In genomic region chr10:22321831-22322662, GRCh38 we compare ENCODE assay signal across 9 cellular contexts. TPM values are rescaled to one million over a fixed set of nuclear protein-coding genes. Genes with fewer than 3 reads are reported as not detected.
DNase-seq lines count a peak whose midpoint lies in the region; ATAC-seq, FAIRE-seq and TF ChIP-seq lines count a peak whose summit lies in the region.
"Had no signal": no experiment of that assay in that cellular context is flagged by ENCODE, and none has a peak within 500 bp of the region (broad histone marks: within the 10 kb centered on the region; RNA-seq: fewer than 3 reads in every experiment).

No MANE protein-coding gene starts in this region.

- WGBS in urinary bladder, result 2% methylated on average over 79 of the region's 82 CpGs

- peaks cover 38 to 58% (median 38%) of the 10 kb centered on the region in 3 donors for H3K4me1 Mint-ChIP-seq in naive B cell

- peak; percentile 3 to 9 for ATAC-seq in naive B cell (ENCODE audit: low read depth in 2 of 2)
- no peak for ATAC-seq in GM18502 (IDR thresholded peaks at IDR 0.05; ENCODE audit: poor library complexity, unreplicated experiment)

- CTCF ChIA-PET in endothelial cell of umbilical vein (lab: Charles Lee), result interaction anchor here (1.0 to 1.6 kb wide), 3 partner anchors 18 to 826 kb away, joined by 4 to 7 read pairs (median 6); no protein-coding TSS in a partner anchor

- BruUV-seq in endothelial cell of umbilical vein (replicated peaks; lab: Mats Ljungman, UMichigan), result TSS peak; percentile 2

- H3K9me3 Mint-ChIP-seq in naive B cell, result peaks cover 0 to 4% (median 0%) of the 10 kb centered on the region in 7 donors

- H2AFZ ChIP-seq in endothelial cell of umbilical vein (ENCODE audit: low read depth, low read length), result no peak overlapping the region

- peaks cover 0 to 7% of the 10 kb centered on the region in 2 donors for H3K36me3 Mint-ChIP-seq in naive B cell

- H3K4me1 ChIP-seq in endothelial cell of umbilical vein (ENCODE audit: control insufficient read depth, extremely low read depth, insufficient read depth, low read length) (peaks cover 29% of the 10 kb centered on the region), urinary bladder (ENCODE audit: insufficient read depth) (no peaks in the 10 kb centered on the region)

- no peak for FAIRE-seq in endothelial cell of umbilical vein (lab: Jason Lieb, UNC)

- H3K27ac Mint-ChIP-seq in naive B cell, result peak overlapping the region; percentile 70 to 94 (median 92)

- dilution Hi-C loops in endothelial cell of umbilical vein (cut with MboI; ENCODE audit: extremely low pct_ligation_motif_present, low sequenced_read_pairs), result no loop called here

- TF ChIP-seq POLR2A in endothelial cell of umbilical vein (IDR thresholded peaks at IDR 0.05; ENCODE audit: low read depth, low read length), result no peak

- H3K9me1 ChIP-seq in endothelial cell of umbilical vein (replicated peaks; ENCODE audit: control insufficient read depth, extremely low read depth, insufficient read depth, low read length), result no peaks in the 10 kb centered on the region

- no peaks in the 10 kb centered on the region for H3K9me3 ChIP-seq in WERI-Rb-1 (ENCODE audit: severe bottlenecking)
- H3K9me3 ChIP-seq in endothelial cell of umbilical vein (replicated peaks; ENCODE audit: control insufficient read depth, insufficient read depth, low read length), result no peaks in the 10 kb centered on the region

- H3K4me3 Mint-ChIP-seq in naive B cell, result peak overlapping the region; percentile 89 to 96 (median 92)

- H4K20me1 ChIP-seq in endothelial cell of umbilical vein (replicated peaks; ENCODE audit: control insufficient read depth, extremely low read depth, insufficient read depth, low read length), result peaks cover 10% of the 10 kb centered on the region

- POLR2A ChIA-PET in endothelial cell of umbilical vein (lab: Charles Lee), result no interaction called here

- peak overlapping the region; percentile 35 for H3K9ac ChIP-seq in endothelial cell of umbilical vein (replicated peaks; ENCODE audit: extremely low read depth, insufficient read depth, low read length)

- H3K36me3 ChIP-seq in WERI-Rb-1, result peaks cover 7% of the 10 kb centered on the region
- H3K36me3 ChIP-seq in endothelial cell of umbilical vein (ENCODE audit: control insufficient read depth in 2 of 2, extremely low read depth in 1 of 2, insufficient read depth in 2 of 2, low read length in 2 of 2), result no peaks in the 10 kb centered on the region
- H3K36me3 ChIP-seq in urinary bladder (ENCODE audit: insufficient read depth), result no peaks in the 10 kb centered on the region

- H3K4me3 ChIP-seq in WERI-Rb-1 (ENCODE audit: low read depth, low read length), result peak overlapping the region; percentile 80
- peak overlapping the region; percentile 40 to 96 (median 54) for H3K4me3 ChIP-seq in endothelial cell of umbilical vein (replicated peaks in 1 of 3; ENCODE audit: insufficient read depth in 1 of 3, low read depth in 1 of 3, low read length in 3 of 3)
- H3K4me3 ChIP-seq in urinary bladder (ENCODE audit: low read depth, low read length), result peak overlapping the region; percentile 92

- H3K79me2 ChIP-seq in endothelial cell of umbilical vein (ENCODE audit: control insufficient read depth, insufficient read depth, low read length), result no peaks in the 10 kb centered on the region

- H3K27ac ChIP-seq in WERI-Rb-1, result no peak overlapping the region
- H3K27ac ChIP-seq in endothelial cell of umbilical vein (ENCODE audit: insufficient read depth, low read depth, low read length), result no peak overlapping the region
- H3K27ac ChIP-seq in urinary bladder (ENCODE audit: low read depth), result no peak overlapping the region

- intact Hi-C loops in endothelial cell of umbilical vein (cut with micrococcal nuclease), result loop anchor here (1.0 to 10.0 kb wide), 3 partner anchors 19 to 797 kb away; partner anchors contain the start of gene SKIDA1

- no peak for TF ChIP-seq CTCF in WERI-Rb-1 (IDR thresholded peaks at IDR 0.05; ENCODE audit: low read depth, low read length)
- no peak for TF ChIP-seq CTCF in endothelial cell of umbilical vein (IDR thresholded peaks at IDR 0.05; ENCODE audit: extremely low read depth in 1 of 2, insufficient read depth in 1 of 2, low read depth in 1 of 2, low read length in 2 of 2)

- H3K27me3 Mint-ChIP-seq in naive B cell, result peaks cover 0 to 5% (median 0%) of the 10 kb centered on the region in 3 donors

- H3K4me2 ChIP-seq in endothelial cell of umbilical vein (ENCODE audit: insufficient read depth, low read length), result peak overlapping the region; percentile 35

- peak; percentile 54 for DNase-seq in activated T-cell treated with anti-CD3 and anti-CD28 coated beads, Interleukin-2, amount 50 U/mL, for 1 hour
- no peak for DNase-seq in activated T-cell treated with anti-CD3 and anti-CD28 coated beads for 4 hours
- DNase-seq in WERI-Rb-1, result no peak
- DNase-seq in endothelial cell of umbilical vein (ENCODE audit: low read depth, low spot score), result peak; percentile 39
- no peak for DNase-seq in naive B cell
- DNase-seq in DMS153 treated with DMSO at 0.1 percent for 48 hours (lab: John Stamatoyannopoulos, UW; ENCODE audit: unreplicated experiment), result no peak

- H3K27me3 ChIP-seq in WERI-Rb-1 (ENCODE audit: insufficient read depth, low read depth, severe bottlenecking), result no peaks in the 10 kb centered on the region
- H3K27me3 ChIP-seq in endothelial cell of umbilical vein (ENCODE audit: control insufficient read depth in 2 of 2, insufficient read depth in 2 of 2, low read length in 2 of 2), result peaks cover 23 to 32% of the 10 kb centered on the region in 2 experiments

TF ChIP-seq in endothelial cell of umbilical vein, 7 proteins besides CTCF, POLR2A, EP300 and RAD21:
- TF ChIP-seq MAX (IDR thresholded peaks at IDR 0.05; ENCODE audit: insufficient read depth, insufficient read length) (no peak), FOS (IDR thresholded peaks at IDR 0.05; ENCODE audit: borderline replicate concordance, insufficient read depth, low read length) (no peak), POLR2AphosphoS5 (IDR thresholded peaks at IDR 0.05; ENCODE audit: insufficient read depth, low read depth, low read length) (no peak), MYC (IDR thresholded peaks at IDR 0.05; ENCODE audit: low read depth, low read length) (no peak), JUN (IDR thresholded peaks at IDR 0.05; ENCODE audit: borderline replicate concordance, insufficient read depth, insufficient read length, low read depth) (no peak), GATA2 (IDR thresholded peaks at IDR 0.05; ENCODE audit: insufficient read depth, insufficient read length, low read depth, low read length) (no peak), EZH2 (IDR thresholded peaks at IDR 0.05; ENCODE audit: borderline replicate concordance, low read depth, low read length, severe bottlenecking) (peak; percentile 100)

RNA-seq across cellular contexts. Expression of gene BMI1, which starts 1.1 kb away (rescaled TPM):
- total RNA-seq in endothelial cell of umbilical vein, result 21.0 and 25.1 TPM in 2 replicates
- polyA plus RNA-seq in endothelial cell of umbilical vein, result 12.0 and 13.0 TPM in 2 replicates
- 17.1 and 17.5 TPM in 2 replicates for polyA plus RNA-seq in endothelial cell of umbilical vein (2011; cell fraction: cytosol; rRNA removed)
- 31.3 and 34.0 TPM in 2 replicates for polyA plus RNA-seq in endothelial cell of umbilical vein (2011; cell fraction: nucleus; rRNA removed)
- 34.3 and 45.3 TPM in 2 replicates for polyA plus RNA-seq in endothelial cell of umbilical vein (2012)
- 53.9 and 91.8 TPM in 2 replicates for polyA minus RNA-seq in endothelial cell of umbilical vein
- 21.7 TPM for polyA minus RNA-seq in endothelial cell of umbilical vein (2011; cell fraction: cytosol; rRNA and poly(A)+ RNA removed)
- 11.4 and 17.4 TPM in 2 replicates for polyA minus RNA-seq in endothelial cell of umbilical vein (2011; cell fraction: nucleus; rRNA and poly(A)+ RNA removed)
- polyA plus RNA-seq in naive B cell (ENCODE audit: low read depth in 6 of 6), result 10 to 100 TPM; 28.3 to 45.7 (median 33.3) TPM
- total RNA-seq in urinary bladder, result 60.1 TPM
- 46.6 TPM for polyA plus RNA-seq in urinary bladder

RNA-seq across cellular contexts. Expression of gene COMMD3, which starts 5.9 kb away (rescaled TPM):
- total RNA-seq in endothelial cell of umbilical vein, result 48.9 and 49.8 TPM in 2 replicates
- 21.0 and 22.5 TPM in 2 replicates for polyA plus RNA-seq in endothelial cell of umbilical vein
- 33.2 and 40.0 TPM in 2 replicates for polyA plus RNA-seq in endothelial cell of umbilical vein (2011; cell fraction: cytosol; rRNA removed)
- polyA plus RNA-seq in endothelial cell of umbilical vein (2011; cell fraction: nucleus; rRNA removed), result 39.6 and 58.7 TPM in 2 replicates
- 36.5 and 60.6 TPM in 2 replicates for polyA plus RNA-seq in endothelial cell of umbilical vein (2012)
- polyA minus RNA-seq in endothelial cell of umbilical vein, result 6.3 and 10.6 TPM in 2 replicates
- polyA minus RNA-seq in endothelial cell of umbilical vein (2011; cell fraction: cytosol; rRNA and poly(A)+ RNA removed), result 3.5 TPM
- polyA minus RNA-seq in endothelial cell of umbilical vein (2011; cell fraction: nucleus; rRNA and poly(A)+ RNA removed), result 12.6 and 15.6 TPM in 2 replicates
- polyA plus RNA-seq in naive B cell (ENCODE audit: low read depth in 6 of 6), result 100 to 1,000 TPM in 5 of 6 donors, 10 to 100 TPM in 1; 86.5 to 140 (median 110) TPM
- 46.8 TPM for total RNA-seq in urinary bladder
- 40.9 TPM for polyA plus RNA-seq in urinary bladder

RNA-seq across cellular contexts. Expression of gene SPAG6, which starts 23.2 kb away (rescaled TPM):
- total RNA-seq in endothelial cell of umbilical vein (not detected in 2 replicates), urinary bladder (0.37 TPM)
- polyA plus RNA-seq in endothelial cell of umbilical vein (not detected in 2 replicates), naive B cell (ENCODE audit: low read depth in 6 of 6) (not detected), urinary bladder (0.03 TPM)
- not detected in 2 replicates for polyA plus RNA-seq in endothelial cell of umbilical vein (2011; cell fraction: cytosol; rRNA removed)
- not detected in 2 replicates for polyA plus RNA-seq in endothelial cell of umbilical vein (2011; cell fraction: nucleus; rRNA removed)
- polyA plus RNA-seq in endothelial cell of umbilical vein (2012), result 0.09 TPM in 1 of 2 replicates, not detected in the other
- polyA minus RNA-seq in endothelial cell of umbilical vein, result not detected in 2 replicates
- polyA minus RNA-seq in endothelial cell of umbilical vein (2011; cell fraction: cytosol; rRNA and poly(A)+ RNA removed), result not detected
- not detected in 2 replicates for polyA minus RNA-seq in endothelial cell of umbilical vein (2011; cell fraction: nucleus; rRNA and poly(A)+ RNA removed)
- total RNA-seq: dermis microvascular lymphatic vessel endothelial cell had no signal

Comparison
In these comparisons a context has a peak if more than half of its experiments do, and no peak if none do; other contexts are left out.
1. DNase-seq: peak in activated T-cell treated with anti-CD3 and anti-CD28 coated beads, Interleukin-2, amount 50 U/mL, for 1 hour (single experiment) and endothelial cell of umbilical vein (single experiment); none in activated T-cell treated with anti-CD3 and anti-CD28 coated beads for 4 hours (single experiment), WERI-Rb-1 (single experiment), naive B cell (single experiment) and DMS153 treated with DMSO at 0.1 percent for 48 hours (single experiment).
2. Peak in every context shown above with its lines, with median percentiles within 50 percentile points of each other: H3K4me3 ChIP-seq.